ENCODE assay signal across 16 cellular contexts in genomic region chr11:20070459-20070858, GRCh38.
DNase-seq lines count a peak whose midpoint lies in the region; ATAC-seq, FAIRE-seq and TF ChIP-seq lines count a peak whose summit lies in the region.
"Had no signal": no experiment of that assay in that cellular context is flagged by ENCODE, and none has a peak within 500 bp of the region (broad histone marks: within the 10 kb centered on the region; RNA-seq: fewer than 3 reads in every experiment).

No MANE protein-coding gene starts in this region.

- H4K20me1 ChIP-seq in hepatocyte (ENCODE audit: insufficient read depth, poor library complexity, severe bottlenecking) = no peaks in the 10 kb centered on the region

- H3K36me3 ChIP-seq in hepatocyte (replicated peaks; ENCODE audit: insufficient read depth, low read depth) = peaks cover 3% of the 10 kb centered on the region

- ATAC-seq in A549 = peak in 1 of 2 experiments; percentile 44; a peak in 3 of 6 replicates
- ATAC-seq in GM18517 (IDR thresholded peaks at IDR 0.05; ENCODE audit: unreplicated experiment) = no peak
- no peak for ATAC-seq in GM18498 (IDR thresholded peaks at IDR 0.05; ENCODE audit: unreplicated experiment)
- no peak for ATAC-seq in activated naive CD8-positive, alpha-beta T cell treated with anti-CD3 and anti-CD28 coated beads, Interleukin-2, amount 50 U/mL, for 24 hours
- ATAC-seq: activated CD8-positive, alpha-beta T cell treated with anti-CD3 and anti-CD28 coated beads for 36 hours; esophagus mucosa had no signal

- CTCF ChIA-PET in A549 (lab: Yijun Ruan, JAX) = interaction anchor here (1.1 to 2.3 kb wide), 2 partner anchors 62 to 119 kb away, joined by 3 to 6 read pairs; no protein-coding TSS in a partner anchor

- H3K4me1 ChIP-seq in A549 (peaks cover 17% of the 10 kb centered on the region), hepatocyte (ENCODE audit: insufficient read depth) (peaks cover 6% of the 10 kb centered on the region)
- H3K4me1 ChIP-seq: parathyroid adenoma had no signal

- no peaks in the 10 kb centered on the region for H3K4me1 Mint-ChIP-seq in activated naive CD8-positive, alpha-beta T cell treated with anti-CD3 and anti-CD28 coated beads, Interleukin-2, amount 50 U/mL, for 24 hours
- H3K4me1 Mint-ChIP-seq: mesothelial cell of epicardium had no signal

- H3K9me3 ChIP-seq in A549 = 0 out of 3 replicates have a peak, but pooled peaks cover 4% of the 10 kb centered on the region
- no peaks in the 10 kb centered on the region for H3K9me3 ChIP-seq in hepatocyte (ENCODE audit: low read depth)

- H3K27ac ChIP-seq in A549 = no peak overlapping the region
- peak overlapping the region; percentile 37 for H3K27ac ChIP-seq in hepatocyte
- H3K27ac ChIP-seq: parathyroid adenoma had no signal

- POLR2A ChIA-PET in A549 (lab: Yijun Ruan, JAX) = no interaction called here

- no peaks in the 10 kb centered on the region for H3K9me3 Mint-ChIP-seq in activated naive CD8-positive, alpha-beta T cell treated with anti-CD3 and anti-CD28 coated beads, Interleukin-2, amount 50 U/mL, for 24 hours
- H3K9me3 Mint-ChIP-seq: activated CD8-positive, alpha-beta T cell treated with anti-CD3 and anti-CD28 coated beads for 36 hours had no signal

- H3K4me2 ChIP-seq in A549 (no peak overlapping the region), hepatocyte (no peak overlapping the region)

- no peak overlapping the region for H2AFZ ChIP-seq in hepatocyte
- H2AFZ ChIP-seq: parathyroid adenoma had no signal

- no peaks in the 10 kb centered on the region for H3K9me2 ChIP-seq in hepatocyte (replicated peaks; ENCODE audit: insufficient read depth)

- no peak overlapping the region for H3K4me3 Mint-ChIP-seq in activated naive CD8-positive, alpha-beta T cell treated with anti-CD3 and anti-CD28 coated beads, Interleukin-2, amount 50 U/mL, for 24 hours
- H3K4me3 Mint-ChIP-seq: activated CD8-positive, alpha-beta T cell treated with anti-CD3 and anti-CD28 coated beads for 36 hours; mesothelial cell of epicardium had no signal

- WGBS in A549 (ENCODE audit: missing lambda C conversion rate) = 12% methylated on average over 3 of the region's 3 CpGs
- WGBS in hepatocyte (ENCODE audit: low lambda C conversion rate, missing lambda C conversion rate) = 45% methylated on average over 3 of the region's 3 CpGs

- TF ChIP-seq POLR2A in A549 (IDR thresholded peaks at IDR 0.05; ENCODE audit: low read length) = no peak

- no peak overlapping the region for H3K27ac Mint-ChIP-seq in activated naive CD8-positive, alpha-beta T cell treated with anti-CD3 and anti-CD28 coated beads, Interleukin-2, amount 50 U/mL, for 24 hours
- H3K27ac Mint-ChIP-seq: activated CD8-positive, alpha-beta T cell treated with anti-CD3 and anti-CD28 coated beads for 36 hours; mesothelial cell of epicardium had no signal

- no peak overlapping the region for H3K4me3 ChIP-seq in A549
- H3K4me3 ChIP-seq in hepatocyte = no peak overlapping the region

- no peaks in the 10 kb centered on the region for H3K27me3 ChIP-seq in hepatocyte

- TF ChIP-seq RAD21 in A549 (conservative IDR thresholded peaks at IDR 0.05 in 1 of 2, IDR thresholded peaks at IDR 0.05 in 1 of 2) = no peak

- TF ChIP-seq CTCF in A549 (IDR thresholded peaks at IDR 0.05) (no peak), hepatocyte (IDR thresholded peaks at IDR 0.05; ENCODE audit: poor library complexity) (no peak)

- no peaks in the 10 kb centered on the region for H3K36me3 Mint-ChIP-seq in activated naive CD8-positive, alpha-beta T cell treated with anti-CD3 and anti-CD28 coated beads, Interleukin-2, amount 50 U/mL, for 24 hours (ENCODE audit: low read depth)

- FAIRE-seq in A549 (lab: Jason Lieb, UNC) = no peak

- no peak for TF ChIP-seq EP300 in A549 (IDR thresholded peaks at IDR 0.05)

- peaks cover 13% of the 10 kb centered on the region for H3K27me3 Mint-ChIP-seq in activated naive CD8-positive, alpha-beta T cell treated with anti-CD3 and anti-CD28 coated beads, Interleukin-2, amount 50 U/mL, for 24 hours

- peaks cover 5% of the 10 kb centered on the region for H3K79me2 ChIP-seq in hepatocyte
- H3K79me2 ChIP-seq: parathyroid adenoma had no signal

- DNase-seq in A549 (ENCODE audit: low read depth in 1 of 2, low spot score in 1 of 2) = peak in 1 of 2 experiments; percentile 40
- peak; percentile 77 for DNase-seq in NCI-H1092 (lab: John Stamatoyannopoulos, UW)
- DNase-seq in NCI-H69 (lab: John Stamatoyannopoulos, UW) = peak; percentile 87
- no peak for DNase-seq in hepatocyte (ENCODE audit: low spot score)
- DNase-seq in occipital lobe (lab: John Stamatoyannopoulos, UW) = no peak
- no peak for DNase-seq in activated naive CD8-positive, alpha-beta T cell treated with anti-CD3 and anti-CD28 coated beads, Interleukin-2, amount 50 U/mL, for 24 hours
- DNase-seq: activated CD8-positive, alpha-beta T cell treated with anti-CD3 and anti-CD28 coated beads for 36 hours; activated gamma-delta T cell; NCI-H2227 treated with DMSO at 0.1 percent for 48 hours; stimulated activated CD8-positive, alpha-beta memory T cell treated with anti-CD3 and anti-CD28 coated beads, Interleukin-4, amount 100 ng/mL, for 48 hours; T-helper 9 cell had no signal

TF ChIP-seq in A549, 52 proteins besides CTCF, POLR2A, EP300 and RAD21:
- TF ChIP-seq MAZ (IDR thresholded peaks at IDR 0.05; ENCODE audit: borderline replicate concordance, low read depth, low read length) = no peak
- no peak for TF ChIP-seq BHLHE40 (IDR thresholded peaks at IDR 0.05; ENCODE audit: low read depth, low read length)
- TF ChIP-seq, protein P1, sequence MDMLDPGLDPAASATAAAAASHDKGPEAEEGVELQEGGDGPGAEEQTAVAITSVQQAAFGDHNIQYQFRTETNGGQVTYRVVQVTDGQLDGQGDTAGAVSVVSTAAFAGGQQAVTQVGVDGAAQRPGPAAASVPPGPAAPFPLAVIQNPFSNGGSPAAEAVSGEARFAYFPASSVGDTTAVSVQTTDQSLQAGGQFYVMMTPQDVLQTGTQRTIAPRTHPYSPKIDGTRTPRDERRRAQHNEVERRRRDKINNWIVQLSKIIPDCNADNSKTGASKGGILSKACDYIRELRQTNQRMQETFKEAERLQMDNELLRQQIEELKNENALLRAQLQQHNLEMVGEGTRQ (IDR thresholded peaks at IDR 0.05) = no peak
- no peak for TF ChIP-seq JUN (IDR thresholded peaks at IDR 0.05)
- TF ChIP-seq GATA3 (IDR thresholded peaks at IDR 0.05; ENCODE audit: borderline replicate concordance) = peak; percentile 48; the same call in 1 of the 2 replicates
TF ChIP-seq in A549: peak in this region for 1.

Comparison
In these comparisons a context has a peak if more than half of its experiments do, and no peak if none do; other contexts are left out.
1. DNase-seq: peak in NCI-H1092 (single experiment) and NCI-H69 (single experiment); none in hepatocyte (single experiment), occipital lobe (single experiment) and activated naive CD8-positive, alpha-beta T cell treated with anti-CD3 and anti-CD28 coated beads, Interleukin-2, amount 50 U/mL, for 24 hours (single experiment).